1 cellular context compared by ENCODE assay signal in the genomic region with DNA sequence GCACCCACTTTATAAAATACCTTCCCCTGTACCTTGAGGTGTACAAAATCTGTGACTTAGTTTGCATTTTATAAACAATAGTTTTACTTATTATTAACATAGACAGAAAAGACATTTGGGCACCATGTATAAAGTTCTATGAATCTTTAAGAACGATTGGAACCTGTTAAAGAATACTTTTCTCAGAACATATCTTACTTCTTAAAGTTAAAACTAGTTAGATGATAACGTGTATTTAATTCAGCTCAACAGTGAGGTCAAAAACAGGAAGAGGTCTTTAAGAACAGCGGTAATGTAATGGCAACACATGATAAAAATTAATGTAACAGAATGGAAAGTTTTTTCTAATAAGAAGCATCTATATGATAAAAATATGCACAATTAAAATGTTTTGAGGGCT.
A peak's percentile ranks its signal among the peaks of the same experiment; 100 is the strongest.
TF ChIP-seq lines count a peak whose summit lies in the region.

No MANE protein-coding gene starts in this region.

TF ChIP-seq in HCT116, 20 proteins besides CTCF, POLR2A, EP300 and RAD21:
- TF ChIP-seq CBX3 (IDR thresholded peaks at IDR 0.05; ENCODE audit: low read depth) (0 out of 2 replicates have a peak, but pooled peaks have one; percentile 24), ELF1 (IDR thresholded peaks at IDR 0.05; ENCODE audit: borderline replicate concordance, low read depth) (no peak), EGR1 (IDR thresholded peaks at IDR 0.05; ENCODE audit: low read depth) (no peak)
TF ChIP-seq in HCT116: peak in this region for 1.
